8 cellular contexts compared by ENCODE assay signal in the genomic region with DNA sequence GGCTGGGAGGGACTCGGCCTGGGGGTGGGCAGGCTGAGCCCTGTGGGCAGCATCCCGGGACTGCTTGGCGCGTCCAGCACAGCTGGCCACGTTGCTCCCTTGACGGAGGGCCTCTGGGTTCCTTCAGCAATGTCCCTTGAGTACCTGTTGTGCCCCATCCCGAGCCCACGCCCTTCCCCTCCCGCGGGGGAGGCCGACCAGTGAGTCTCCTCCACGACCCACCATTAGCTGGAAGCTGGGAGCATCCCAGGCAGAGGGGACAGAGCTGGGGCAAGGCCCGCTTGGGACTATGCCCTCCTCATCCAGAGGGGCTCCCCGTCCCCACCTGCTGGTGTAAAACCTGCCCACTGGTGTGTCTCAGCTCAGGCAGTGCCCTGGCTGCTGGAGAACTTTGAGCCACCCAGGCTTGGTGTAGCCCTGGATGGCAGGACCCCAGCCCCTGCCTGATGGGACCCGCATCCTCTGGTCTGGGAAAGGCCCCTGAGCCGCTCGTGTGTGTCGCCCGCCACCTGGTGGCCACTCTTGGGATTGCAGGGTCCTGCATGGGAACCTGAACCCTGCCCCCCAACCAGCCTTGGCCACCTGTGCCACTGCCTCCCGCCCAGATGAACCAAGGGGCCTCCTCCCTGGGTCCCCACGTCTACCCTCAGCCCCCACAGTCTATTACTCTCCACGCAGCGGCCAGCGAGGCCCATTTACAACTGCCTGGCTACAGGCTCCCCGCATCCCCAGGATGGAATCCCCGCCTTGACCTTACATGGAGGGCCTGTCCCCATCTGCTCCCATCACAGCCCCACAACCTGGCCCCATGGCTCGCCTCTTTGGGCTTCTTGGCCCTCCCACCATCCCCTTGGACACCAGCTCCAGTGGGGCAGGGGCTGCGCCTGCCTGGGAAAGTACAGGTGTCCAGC. TPM values are rescaled to one million over a fixed set of nuclear protein-coding genes. Genes with fewer than 3 reads are reported as not detected.
A peak's percentile ranks its signal among the peaks of the same experiment; 100 is the strongest.
DNase-seq lines count a peak whose midpoint lies in the region; ATAC-seq, FAIRE-seq and TF ChIP-seq lines count a peak whose summit lies in the region.

No MANE protein-coding gene starts in this region.

- POLR2A ChIA-PET in GM12878 (lab: Charles Lee) = interaction anchor here (0.5 kb wide), 1 partner anchor 62 kb away, joined by 3 read pairs; no protein-coding TSS in a partner anchor

- no TSS peak for BruUV-seq in GM12878 (replicated peaks; lab: Mats Ljungman, UMichigan)

- H3K27me3 ChIP-seq in Loucy (ENCODE audit: insufficient read depth, low read length, poor library complexity, severe bottlenecking) = no peaks in the 10 kb centered on the region
- H3K27me3 ChIP-seq in GM12878 (replicated peaks in 1 of 2; ENCODE audit: control insufficient read depth in 2 of 2, insufficient read depth in 2 of 2, low read length in 1 of 2) = no peaks in the 10 kb centered on the region

- TF ChIP-seq RAD21 in GM12878 (IDR thresholded peaks at IDR 0.05; ENCODE audit: insufficient read depth, low read depth, low read length) = peak; percentile 90

- in situ Hi-C loops in GM12878 (cut with MboI) = loop anchor here (5.0 kb wide), 1 partner anchor 38 kb away; no protein-coding TSS in a partner anchor

- intact Hi-C loops in GM12878 (cut with micrococcal nuclease; ENCODE audit: unreplicated experiment) = loop anchor here (1.0 kb wide), 1 partner anchor 38 kb away; no protein-coding TSS in a partner anchor

- H3K27ac ChIP-seq in VCaP (no peak overlapping the region), GM12878 (ENCODE audit: control insufficient read depth, insufficient read depth) (no peak overlapping the region)

- TF ChIP-seq CTCF in Loucy (conservative IDR thresholded peaks at IDR 0.05; ENCODE audit: low read length) (peak; percentile 93), VCaP (conservative IDR thresholded peaks at IDR 0.05) (peak; percentile 97), GM12878 (IDR thresholded peaks at IDR 0.05 in 2 of 3, conservative IDR thresholded peaks at IDR 0.05 in 1 of 3; ENCODE audit: control insufficient read depth in 2 of 3, extremely low read depth in 1 of 3, insufficient read depth in 1 of 3, low read depth in 3 of 3, low read length in 3 of 3) (peak; percentile 92 to 98 (median 96))

- DNase-seq in EL (peak; percentile 45), GM12878 (ENCODE audit: low read depth, low spot score) (no peak), iPS-NIHi7 (ENCODE audit: extremely low spot score) (peak; percentile 91), NCI-H1092 treated with DMSO at 0.1 percent for 48 hours (lab: John Stamatoyannopoulos, UW) (no peak)
- DNase-seq in stimulated activated CD4-positive, alpha-beta T cell treated with anti-CD3 and anti-CD28 coated beads, Interleukin-15, amount 100 ng/mL, for 48 hours (ENCODE audit: low read depth in 2 of 2) = peak; percentile 56 to 72

- WGBS in GM12878 (ENCODE audit: insufficient coverage, insufficient replicate concordance, low lambda C conversion rate, missing lambda C conversion rate) = 28% methylated on average over 28 of the region's 28 CpGs

- H3K79me2 ChIP-seq in Loucy (ENCODE audit: insufficient read depth, low read length) = no peaks in the 10 kb centered on the region
- no peaks in the 10 kb centered on the region for H3K79me2 ChIP-seq in GM12878 (ENCODE audit: control insufficient read depth, insufficient read depth, low read length)

- CTCF ChIA-PET in GM12878 (lab: Yijun Ruan, JAX) = interaction anchor here (0.6 to 3.4 kb wide), 9 partner anchors 11 to 281 kb away, joined by 3 to 45 read pairs (median 3); no protein-coding TSS in a partner anchor

- SMC1A ChIA-PET in GM12878 (lab: Charles Lee; ENCODE audit: uncharacterized antibody, unreplicated experiment) = interaction anchor here (1.8 to 2.1 kb wide), 2 partner anchors 37 to 47 kb away, joined by 4 to 6 read pairs; no protein-coding TSS in a partner anchor

- no peaks in the 10 kb centered on the region for H3F3A ChIP-seq in Loucy (ENCODE audit: low read depth)

- no peak overlapping the region for H3K9ac ChIP-seq in Loucy (ENCODE audit: low read depth, low read length, poor library complexity, severe bottlenecking)
- H3K9ac ChIP-seq in GM12878 (ENCODE audit: control insufficient read depth, insufficient read depth, low read length) = no peak overlapping the region

- RAD21 ChIA-PET in GM12878 (lab: Charles Lee; ENCODE audit: unreplicated experiment) = interaction anchor here (0.9 to 2.1 kb wide), 5 partner anchors 23 to 50 kb away, joined by 3 to 8 read pairs (median 4); no protein-coding TSS in a partner anchor

- peak; percentile 66 for FAIRE-seq in GM12878 (lab: Jason Lieb, UNC)

- H3K36me3 ChIP-seq in Loucy (ENCODE audit: insufficient read depth, low read length) (no peaks in the 10 kb centered on the region), GM12878 (ENCODE audit: control insufficient read depth in 2 of 2, insufficient read depth in 2 of 2, low read length in 1 of 2) (no peaks in the 10 kb centered on the region)

- ATAC-seq in GM12878 (peak; percentile 90), HG03439 (IDR thresholded peaks at IDR 0.05; ENCODE audit: unreplicated experiment) (no peak)

- H3K4me2 ChIP-seq in Loucy (ENCODE audit: low read depth, low read length, poor library complexity, severe bottlenecking) (no peak overlapping the region), GM12878 (ENCODE audit: control insufficient read depth, insufficient read depth) (no peak overlapping the region)

- H4K20me1 ChIP-seq in Loucy (ENCODE audit: insufficient read depth, low read length, poor library complexity, severe bottlenecking) = no peaks in the 10 kb centered on the region
- no peaks in the 10 kb centered on the region for H4K20me1 ChIP-seq in GM12878 (ENCODE audit: control insufficient read depth, insufficient read depth)

- TF ChIP-seq EP300 in GM12878 (IDR thresholded peaks at IDR 0.05; ENCODE audit: borderline replicate concordance in 1 of 2, control insufficient read depth in 1 of 2, low read depth in 2 of 2, low read length in 2 of 2) = no peak

- H2AFZ ChIP-seq in Loucy (ENCODE audit: low read length) (no peak overlapping the region), GM12878 (ENCODE audit: control insufficient read depth, low read depth, low read length) (no peak overlapping the region)

- H3K4me1 ChIP-seq in Loucy (ENCODE audit: insufficient read depth, low read length, poor library complexity, severe bottlenecking) (no peaks in the 10 kb centered on the region), GM12878 (ENCODE audit: control insufficient read depth, insufficient read depth, low read length) (no peaks in the 10 kb centered on the region)

- TF ChIP-seq POLR2A in GM12878 (IDR thresholded peaks at IDR 0.05; ENCODE audit: low read depth, low read length) = no peak

- H3K4me3 ChIP-seq in Loucy (ENCODE audit: low read length, poor library complexity, severe bottlenecking) (no peak overlapping the region), GM12878 (no peak overlapping the region)

- H3K9me3 ChIP-seq in Loucy (ENCODE audit: insufficient read depth, low read depth, low read length) (no peaks in the 10 kb centered on the region), GM12878 (replicated peaks; ENCODE audit: control insufficient read depth, insufficient read depth, low read length) (no peaks in the 10 kb centered on the region)

- no peaks in the 10 kb centered on the region for H3K9me2 ChIP-seq in Loucy (replicated peaks; ENCODE audit: low read depth, low read length)

TF ChIP-seq in GM12878, 131 proteins besides CTCF, POLR2A, EP300 and RAD21 (continues in another document):
- TF ChIP-seq IKZF1 (conservative IDR thresholded peaks at IDR 0.05) (0 out of 2 replicates have a peak, but pooled peaks have one; percentile 10), KAT2A (conservative IDR thresholded peaks at IDR 0.05; ENCODE audit: control insufficient read depth, low read depth, low read length) (no peak), RELA (IDR thresholded peaks at IDR 0.05; ENCODE audit: borderline replicate concordance, partially characterized antibody) (peak; percentile 72), PAX5 (IDR thresholded peaks at IDR 0.05; ENCODE audit: borderline replicate concordance, low read depth, low read length) (no peak), BHLHE40 (IDR thresholded peaks at IDR 0.05; ENCODE audit: borderline replicate concordance in 1 of 2, low read depth in 2 of 2, low read length in 1 of 2) (0 out of 4 replicates have a peak, but pooled peaks of 1 of the 2 experiments have one; percentile 13)

RNA-seq across cellular contexts. Expression of a gene that starts 16.6 kb away (rescaled TPM):
- 0.46 and 0.61 TPM in 2 replicates for total RNA-seq in GM12878 (2013; cell fraction: nucleolus; rRNA removed)
- total RNA-seq in GM12878 (2014; rRNA removed) = not detected in 2 replicates
- not detected in 2 replicates for total RNA-seq in GM12878 (2014; rRNA removed; fragmentation: Illumina TruSeq; extraction: Trizol)
- total RNA-seq in GM12878 (2021) = not detected in 2 replicates
- polyA plus RNA-seq in GM12878 (2011; ENCODE audit: low read depth) = not detected
- 0.17 and 0.33 TPM in 2 replicates for polyA plus RNA-seq in GM12878 (2011; rRNA removed)
- 0.18 and 0.50 TPM in 2 replicates for polyA plus RNA-seq in GM12878 (2011; cell fraction: cytosol; rRNA removed)
- 0.50 and 1.1 TPM in 2 replicates for polyA plus RNA-seq in GM12878 (2011; cell fraction: nucleus; rRNA removed)
- 0.06 TPM in 1 of 2 replicates, not detected in the other for polyA plus RNA-seq in GM12878 (2012)
- polyA plus RNA-seq in GM12878 (2014; fragmentation: Illumina TruSeq; extraction: Trizol) = not detected in 2 replicates
- not detected for polyA plus RNA-seq in GM12878 (2014; fragmentation: Nextera tagmentation; extraction: Ambion mirVana)
- not detected in 2 replicates for polyA plus RNA-seq in GM12878 (2014; rRNA removed)
- not detected for polyA plus RNA-seq in GM12878 (2016; fragmentation: Nextera tagmentation; extraction: Ambion mirVana)
- polyA minus RNA-seq in GM12878 (2011; rRNA and poly(A)+ RNA removed) = 0.15 TPM in 1 of 2 replicates, not detected in the other
- not detected in 2 replicates for polyA minus RNA-seq in GM12878 (2011; cell fraction: cytosol; rRNA and poly(A)+ RNA removed)
- polyA minus RNA-seq in GM12878 (2011; cell fraction: nucleus; rRNA and poly(A)+ RNA removed) = 0.24 and 0.38 TPM in 2 replicates

RNA-seq across cellular contexts. Expression of a gene that starts 33.8 kb away (rescaled TPM):
- total RNA-seq in GM12878 (2013; cell fraction: nucleolus; rRNA removed) = 8.9 and 12.5 TPM in 2 replicates
- total RNA-seq in GM12878 (2014; rRNA removed) = 0.54 and 1.6 TPM in 2 replicates
- total RNA-seq in GM12878 (2014; rRNA removed; fragmentation: Illumina TruSeq; extraction: Trizol) = 0.89 and 0.92 TPM in 2 replicates
- total RNA-seq in GM12878 (2021) = 4.5 and 5.3 TPM in 2 replicates
- polyA plus RNA-seq in GM12878 (2011; ENCODE audit: low read depth) = 0.21 TPM
- polyA plus RNA-seq in GM12878 (2011; rRNA removed) = 4.7 and 9.4 TPM in 2 replicates
- polyA plus RNA-seq in GM12878 (2011; cell fraction: cytosol; rRNA removed) = 12.9 and 16.4 TPM in 2 replicates
- polyA plus RNA-seq in GM12878 (2011; cell fraction: nucleus; rRNA removed) = 50.2 TPM in 2 replicates
- polyA plus RNA-seq in GM12878 (2012) = 1.5 and 1.6 TPM in 2 replicates
- 0.59 TPM in 1 of 2 replicates, not detected in the other for polyA plus RNA-seq in GM12878 (2014; fragmentation: Illumina TruSeq; extraction: Trizol)
- under 1 TPM; 0.03 to 0.13 TPM for polyA plus RNA-seq in GM12878 (2014; fragmentation: Nextera tagmentation; extraction: Ambion mirVana)
- polyA plus RNA-seq in GM12878 (2014; rRNA removed) = 2.9 TPM in 2 replicates
- 1 to 10 TPM; 1.3 to 1.8 TPM for polyA plus RNA-seq in GM12878 (2016; fragmentation: Nextera tagmentation; extraction: Ambion mirVana)
- polyA minus RNA-seq in GM12878 (2011; rRNA and poly(A)+ RNA removed) = 15.9 and 21.4 TPM in 2 replicates
- 7.8 and 9.0 TPM in 2 replicates for polyA minus RNA-seq in GM12878 (2011; cell fraction: cytosol; rRNA and poly(A)+ RNA removed)
- 15.1 and 24.5 TPM in 2 replicates for polyA minus RNA-seq in GM12878 (2011; cell fraction: nucleus; rRNA and poly(A)+ RNA removed)

Comparison
In these comparisons a context has a peak if more than half of its experiments do, and no peak if none do; other contexts are left out.
1. DNase-seq: peak in EL (single experiment), iPS-NIHi7 (single experiment) and stimulated activated CD4-positive, alpha-beta T cell treated with anti-CD3 and anti-CD28 coated beads, Interleukin-15, amount 100 ng/mL, for 48 hours (2 of 2); none in GM12878 (single experiment) and NCI-H1092 treated with DMSO at 0.1 percent for 48 hours (single experiment).
2. Peak in every context shown above with its lines, with median percentiles within 50 percentile points of each other: CTCF ChIP-seq.